ENCODE assay signal across 8 cellular contexts in the genomic region with DNA sequence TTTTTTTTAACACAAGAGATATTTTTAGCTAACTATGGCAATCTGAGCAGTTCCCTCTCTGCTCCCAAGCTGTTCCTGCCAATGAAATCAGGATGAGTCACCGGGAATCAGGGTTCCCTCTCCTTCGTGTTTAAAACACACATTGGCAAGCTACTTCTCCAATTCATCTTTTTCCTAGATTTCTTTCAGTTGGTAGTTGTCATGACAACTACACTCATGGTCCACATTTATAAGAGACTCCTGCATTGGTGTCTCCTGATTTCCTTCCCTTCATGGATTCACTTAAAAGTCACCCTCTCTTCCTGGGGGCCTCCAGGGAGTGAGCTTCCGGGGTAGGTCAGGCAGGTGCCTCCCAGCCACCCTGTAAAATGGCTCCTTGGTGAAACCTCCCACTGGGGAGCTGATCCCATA.
DNase-seq lines count a peak whose midpoint lies in the region; ATAC-seq and TF ChIP-seq lines count a peak whose summit lies in the region.

No MANE protein-coding gene starts in this region.

- peaks cover 95% of the 10 kb centered on the region for H3K36me3 Mint-ChIP-seq in activated B cell treated with CpG ODN at 0.5 μM for 24 hours (ENCODE audit: low read depth)

- DNase-seq in G401 (ENCODE audit: low spot score) (peak; percentile 69), activated B cell treated with CpG ODN at 0.5 μM for 24 hours (no peak), cardiac muscle cell (ENCODE audit: low read depth in 1 of 2, low spot score in 1 of 2) (peak; percentile 42 to 89), retinal pigment epithelial cell (ENCODE audit: low read depth) (peak; percentile 60), LoVo (ENCODE audit: low spot score) (no peak), 8988T (no peak)

- H3K4me1 ChIP-seq in cardiac muscle cell (ENCODE audit: low read depth) = peaks cover 42% of the 10 kb centered on the region

- intact Hi-C loops in activated B cell treated with CpG ODN at 0.5 μM for 24 hours (cut with micrococcal nuclease) = loop anchor here (10.0 kb wide), 1 partner anchor 87 kb away; no protein-coding TSS in a partner anchor

- H3K4me3 Mint-ChIP-seq in activated B cell treated with CpG ODN at 0.5 μM for 24 hours = no peak overlapping the region

- peak overlapping the region; percentile 100 for H3K27ac ChIP-seq in cardiac muscle cell

- H3K36me3 ChIP-seq in cardiac muscle cell = peaks cover 37% of the 10 kb centered on the region

- no peaks in the 10 kb centered on the region for H3K9me3 Mint-ChIP-seq in activated B cell treated with CpG ODN at 0.5 μM for 24 hours

- in situ Hi-C loops in G401 (cut with HindIII; ENCODE audit: low sequenced_read_pairs) = no loop called here

- H3K27me3 ChIP-seq in cardiac muscle cell = no peaks in the 10 kb centered on the region

- CTCF ChIA-PET in activated B cell treated with CpG ODN at 0.5 μM for 24 hours (lab: Charles Lee) = interaction anchor here (0.8 kb wide), 1 partner anchor 46 kb away, joined by 3 read pairs; no protein-coding TSS in a partner anchor

- no peaks in the 10 kb centered on the region for H3K27me3 Mint-ChIP-seq in activated B cell treated with CpG ODN at 0.5 μM for 24 hours

- ATAC-seq in activated B cell treated with CpG ODN at 0.5 μM for 24 hours (ENCODE audit: low read depth) (no peak), GM21723 (IDR thresholded peaks at IDR 0.05; ENCODE audit: unreplicated experiment) (no peak), GM19455 (IDR thresholded peaks at IDR 0.05; ENCODE audit: unreplicated experiment) (no peak)

- peaks cover 7% of the 10 kb centered on the region for H3K4me1 Mint-ChIP-seq in activated B cell treated with CpG ODN at 0.5 μM for 24 hours

- POLR2A ChIA-PET in activated B cell treated with CpG ODN at 0.5 μM for 24 hours (lab: Charles Lee) = no interaction called here

- H3K9me3 ChIP-seq in cardiac muscle cell (ENCODE audit: low read depth) = no peaks in the 10 kb centered on the region

- H3K4me3 ChIP-seq in cardiac muscle cell = no peak overlapping the region
- no peak overlapping the region for H3K4me3 ChIP-seq in retinal pigment epithelial cell (ENCODE audit: low read length)

- peak overlapping the region; percentile 71 for H3K27ac Mint-ChIP-seq in activated B cell treated with CpG ODN at 0.5 μM for 24 hours

- TF ChIP-seq CTCF in activated B cell treated with CpG ODN at 0.5 μM for 24 hours (IDR thresholded peaks at IDR 0.05) = no peak
- no peak for TF ChIP-seq CTCF in cardiac muscle cell (IDR thresholded peaks at IDR 0.05; ENCODE audit: low read depth, low read length)
- TF ChIP-seq CTCF in retinal pigment epithelial cell (conservative IDR thresholded peaks at IDR 0.05; ENCODE audit: low read depth, low read length) = no peak

Comparison
In these comparisons a context has a peak if more than half of its experiments do, and no peak if none do; other contexts are left out.
1. DNase-seq: peak in G401 (single experiment), cardiac muscle cell (2 of 2) and retinal pigment epithelial cell (single experiment); none in activated B cell treated with CpG ODN at 0.5 μM for 24 hours (single experiment), LoVo (single experiment) and 8988T (single experiment).